In genomic region chr2:21294446-21294845, GRCh38 we compare ENCODE assay signal across 29 cellular contexts.
"Had no signal": no experiment of that assay in that cellular context is flagged by ENCODE, and none has a peak within 500 bp of the region (broad histone marks: within the 10 kb centered on the region; RNA-seq: fewer than 3 reads in every experiment).

No MANE protein-coding gene starts in this region.

- H3K4me3 ChIP-seq: adrenal gland, body of pancreas, colonic mucosa, esophagus squamous epithelium, gastroesophageal sphincter had no signal

- DNase-seq: activated CD4-positive, alpha-beta memory T cell treated with anti-CD3 and anti-CD28 coated beads for 36 hours; activated CD4-positive, alpha-beta T cell treated with anti-CD3 and anti-CD28 coated beads for 36 hours; activated CD4-positive, alpha-beta T cell treated with anti-CD3 and anti-CD28 coated beads, Interleukin-2, amount 10 ng/mL, durations not matched to agents 24 days and 14 days; activated CD4-positive, CD25-positive, alpha-beta regulatory T cell; activated CD4-positive, CD25-positive, alpha-beta regulatory T cell treated with anti-CD3 and anti-CD28 coated beads, Interleukin-2, amount 50 U/mL, for 72 hours; activated CD8-positive, alpha-beta memory T cell treated with anti-CD3 and anti-CD28 coated beads, Interleukin-2, amount 10 ng/mL, durations not matched to agents 7 days and 5 days; activated CD8-positive, alpha-beta memory T cell treated with anti-CD3 and anti-CD28 coated beads, Interleukin-2, amount 50 U/mL, for 4 hours; activated CD8-positive, alpha-beta T cell treated with anti-CD3 and anti-CD28 coated beads, Interleukin-2, amount 10 ng/mL, durations not matched to agents 7 days and 5 days; activated effector memory CD4-positive, alpha-beta T cell treated with anti-CD3 and anti-CD28 coated beads, Interleukin-2, amount 50 U/mL, for 16 hours; activated naive CD4-positive, alpha-beta T cell treated with anti-CD3 and anti-CD28 coated beads for 36 hours; activated naive CD8-positive, alpha-beta T cell treated with anti-CD3 and anti-CD28 coated beads for 36 hours; activated naive CD8-positive, alpha-beta T cell treated with anti-CD3 and anti-CD28 coated beads, Interleukin-2, amount 50 U/mL, for 24 hours; activated T-cell treated with anti-CD3 and anti-CD28 coated beads, Interleukin-2, amount 50 U/mL, for 1 hour; activated T-cell treated with anti-CD3 and anti-CD28 coated beads, Interleukin-2, amount 50 U/mL, for 48 hours; adrenal gland; amygdala; aorta; body of pancreas; central memory CD4-positive, alpha-beta T cell; cerebellar nuclear complex; colonic mucosa; effector CD8-positive, alpha-beta T cell; esophagus squamous epithelium; foreskin melanocyte; T-helper 2 cell had no signal

- H3K27me3 ChIP-seq: adrenal gland, body of pancreas, colonic mucosa, esophagus squamous epithelium had no signal

- ATAC-seq: activated CD4-positive, alpha-beta T cell treated with anti-CD3 and anti-CD28 coated beads for 36 hours; activated CD8-positive, alpha-beta memory T cell treated with anti-CD3 and anti-CD28 coated beads, Interleukin-2, amount 10 ng/mL, durations not matched to agents 7 days and 5 days; activated CD8-positive, alpha-beta T cell treated with anti-CD3 and anti-CD28 coated beads, Interleukin-2, amount 10 ng/mL, durations not matched to agents 7 days and 5 days; activated naive CD8-positive, alpha-beta T cell treated with anti-CD3 and anti-CD28 coated beads, Interleukin-2, amount 50 U/mL, for 24 hours; body of pancreas; gastroesophageal sphincter had no signal

- H3K27ac ChIP-seq: adrenal gland, body of pancreas, colonic mucosa, epithelial cell of prostate, esophagus squamous epithelium, gastroesophageal sphincter had no signal

- H3K36me3 ChIP-seq: adrenal gland, colonic mucosa, esophagus squamous epithelium, gastroesophageal sphincter had no signal

- H3K4me1 ChIP-seq: body of pancreas, colonic mucosa, esophagus squamous epithelium, gastroesophageal sphincter had no signal

- H3K9me3 ChIP-seq: adrenal gland, body of pancreas, colonic mucosa, esophagus squamous epithelium, gastroesophageal sphincter had no signal

- FAIRE-seq: endometrium, endothelial cell of umbilical vein had no signal
